1 cellular context compared by ENCODE assay signal in the genomic region with DNA sequence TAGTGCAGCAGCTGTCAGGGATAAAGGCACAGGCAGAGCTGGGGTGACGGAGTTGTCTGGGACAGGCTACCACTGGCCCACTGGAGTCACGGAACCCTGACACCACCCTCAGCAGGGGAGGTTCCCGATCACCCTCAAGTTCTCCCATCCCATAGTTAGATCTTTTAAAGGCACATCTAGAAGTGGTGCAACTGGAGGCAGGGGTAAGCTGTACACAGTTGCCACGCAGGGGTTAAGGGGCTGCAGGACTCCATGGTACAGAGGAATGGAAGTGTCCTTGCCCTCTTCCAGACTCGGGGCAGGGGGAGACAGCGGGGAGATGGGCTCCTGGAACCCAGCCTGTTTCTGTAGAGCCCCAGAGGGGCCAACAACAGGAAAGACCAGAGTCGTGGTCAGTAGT.
TF ChIP-seq lines count a peak whose summit lies in the region.

No MANE protein-coding gene starts in this region.

TF ChIP-seq in GM23338, 12 proteins besides CTCF, POLR2A, EP300 and RAD21:
- TF ChIP-seq NANOG (IDR thresholded peaks at IDR 0.05; ENCODE audit: borderline replicate concordance) = no peak
